In genomic region chr5:178536541-178537466, GRCh38 we compare ENCODE assay signal across 17 cellular contexts. TPM values are rescaled to one million over a fixed set of nuclear protein-coding genes. Genes with fewer than 3 reads are reported as not detected.
A peak's percentile ranks its signal among the peaks of the same experiment; 100 is the strongest.
DNase-seq lines count a peak whose midpoint lies in the region; ATAC-seq and TF ChIP-seq lines count a peak whose summit lies in the region.
"Had no signal": no experiment of that assay in that cellular context is flagged by ENCODE, and none has a peak within 500 bp of the region (broad histone marks: within the 10 kb centered on the region; RNA-seq: fewer than 3 reads in every experiment).

No MANE protein-coding gene starts in this region.

- no peak overlapping the region for H4K91ac ChIP-seq in trophoblast cell (ENCODE audit: low read depth, low read length)

- peak overlapping the region; percentile 8 for H3K9ac ChIP-seq in trophoblast cell (ENCODE audit: low read length)
- H3K9ac ChIP-seq: SK-N-SH had no signal

- no peaks in the 10 kb centered on the region for H3K4me1 Mint-ChIP-seq in natural killer cell treated with Interleukin-12 subunit alpha and Interleukin-12 subunit beta and Interleukin-15 and Interleukin-18, amount 100 ng/mL, for 72 hours (ENCODE audit: low read depth in 2 of 2)
- H3K4me1 Mint-ChIP-seq in natural killer cell, result no peaks in the 10 kb centered on the region
- no peaks in the 10 kb centered on the region for H3K4me1 Mint-ChIP-seq in activated CD4-positive, alpha-beta memory T cell treated with anti-CD3 and anti-CD28 coated beads, Interleukin-2, amount 10 ng/mL, durations not matched to agents 7 days and 5 days

- ATAC-seq in natural killer cell treated with Interleukin-12 subunit alpha and Interleukin-12 subunit beta and Interleukin-15 and Interleukin-18, amount 100 ng/mL, for 72 hours, result peak; percentile 26 to 37
- ATAC-seq in natural killer cell, result no peak
- ATAC-seq in esophagus mucosa, result peak; percentile 28
- ATAC-seq: HCT116, K562, PC-3 had no signal

- no peaks in the 10 kb centered on the region for H3K36me3 ChIP-seq in trophoblast cell (ENCODE audit: control insufficient read depth in 1 of 2, insufficient read depth in 2 of 2, low read length in 2 of 2)

- H3K4ac ChIP-seq in trophoblast cell (ENCODE audit: low read depth, low read length), result no peak overlapping the region

- no peak for DNase-seq in natural killer cell treated with Interleukin-12 subunit alpha and Interleukin-12 subunit beta and Interleukin-15 and Interleukin-18, amount 100 ng/mL, for 72 hours (ENCODE audit: low spot score)
- no peak for DNase-seq in natural killer cell
- DNase-seq in trophoblast cell, result no peak
- DNase-seq in GDM1 (lab: John Stamatoyannopoulos, UW), result no peak
- no peak for DNase-seq in NCI-H526 (lab: John Stamatoyannopoulos, UW)
- DNase-seq in activated CD4-positive, alpha-beta memory T cell treated with anti-CD3 and anti-CD28 coated beads, Interleukin-2, amount 10 ng/mL, durations not matched to agents 7 days and 5 days, result no peak
- DNase-seq: COR-L47, NCI-H1436, NCI-H2029, NCI-H2171, NCI-H82, PC-3, SK-N-SH had no signal

- no peak overlapping the region for H2BK5ac ChIP-seq in trophoblast cell (ENCODE audit: low read depth, low read length, poor library complexity)

- CTCF ChIA-PET in activated CD4-positive, alpha-beta memory T cell treated with anti-CD3 and anti-CD28 coated beads, Interleukin-2, amount 10 ng/mL, durations not matched to agents 7 days and 5 days (lab: Charles Lee), result no interaction called here

- H3K9me3 Mint-ChIP-seq in natural killer cell treated with Interleukin-12 subunit alpha and Interleukin-12 subunit beta and Interleukin-15 and Interleukin-18, amount 100 ng/mL, for 72 hours, result no peaks in the 10 kb centered on the region
- no peaks in the 10 kb centered on the region for H3K9me3 Mint-ChIP-seq in natural killer cell
- H3K9me3 Mint-ChIP-seq in activated CD4-positive, alpha-beta memory T cell treated with anti-CD3 and anti-CD28 coated beads, Interleukin-2, amount 10 ng/mL, durations not matched to agents 7 days and 5 days, result no peaks in the 10 kb centered on the region

- WGBS in trophoblast cell (ENCODE audit: extremely low coverage, insufficient coverage, insufficient read length), result no CpG with 5 or more reads among the region's 26 CpGs

- no peak overlapping the region for H3K4me3 Mint-ChIP-seq in natural killer cell treated with Interleukin-12 subunit alpha and Interleukin-12 subunit beta and Interleukin-15 and Interleukin-18, amount 100 ng/mL, for 72 hours
- H3K4me3 Mint-ChIP-seq in natural killer cell, result no peak overlapping the region
- H3K4me3 Mint-ChIP-seq in activated CD4-positive, alpha-beta memory T cell treated with anti-CD3 and anti-CD28 coated beads, Interleukin-2, amount 10 ng/mL, durations not matched to agents 7 days and 5 days, result no peak overlapping the region

- no peak overlapping the region for H3K27ac ChIP-seq in trophoblast cell (ENCODE audit: low read depth, low read length)

- peaks cover 3% of the 10 kb centered on the region for H3K9me3 ChIP-seq in trophoblast cell (ENCODE audit: insufficient read depth, low read depth, low read length)
- H3K9me3 ChIP-seq: SK-N-SH had no signal

- no peak overlapping the region for H3K27ac Mint-ChIP-seq in natural killer cell treated with Interleukin-12 subunit alpha and Interleukin-12 subunit beta and Interleukin-15 and Interleukin-18, amount 100 ng/mL, for 72 hours
- H3K27ac Mint-ChIP-seq in natural killer cell, result no peak overlapping the region
- H3K27ac Mint-ChIP-seq in activated CD4-positive, alpha-beta memory T cell treated with anti-CD3 and anti-CD28 coated beads, Interleukin-2, amount 10 ng/mL, durations not matched to agents 7 days and 5 days, result no peak overlapping the region

- no peak overlapping the region for H3K18ac ChIP-seq in trophoblast cell (ENCODE audit: low read length)

- no peak overlapping the region for H3K4me2 ChIP-seq in trophoblast cell (ENCODE audit: low read length)
- H3K4me2 ChIP-seq: SK-N-SH had no signal

- H4K12ac ChIP-seq in trophoblast cell (ENCODE audit: low read depth, low read length), result no peak overlapping the region

- H3K36me3 Mint-ChIP-seq in natural killer cell treated with Interleukin-12 subunit alpha and Interleukin-12 subunit beta and Interleukin-15 and Interleukin-18, amount 100 ng/mL, for 72 hours, result no peaks in the 10 kb centered on the region
- H3K36me3 Mint-ChIP-seq in natural killer cell, result no peaks in the 10 kb centered on the region
- H3K36me3 Mint-ChIP-seq in activated CD4-positive, alpha-beta memory T cell treated with anti-CD3 and anti-CD28 coated beads, Interleukin-2, amount 10 ng/mL, durations not matched to agents 7 days and 5 days (ENCODE audit: low read depth), result no peaks in the 10 kb centered on the region

- H3K79me2 ChIP-seq in trophoblast cell (ENCODE audit: control insufficient read depth, insufficient read depth, low read length, poor library complexity), result no peaks in the 10 kb centered on the region

- H4K8ac ChIP-seq in trophoblast cell (ENCODE audit: low read depth, low read length), result no peak overlapping the region

- no peaks in the 10 kb centered on the region for H3K4me1 ChIP-seq in trophoblast cell (ENCODE audit: control insufficient read depth in 1 of 2, insufficient read depth in 2 of 2, low read length in 2 of 2)

- H2AFZ ChIP-seq in trophoblast cell (ENCODE audit: insufficient read depth, low read length, poor library complexity), result no peak overlapping the region

- H3K14ac ChIP-seq in trophoblast cell (ENCODE audit: low read length), result no peak overlapping the region

- no peaks in the 10 kb centered on the region for H3K27me3 ChIP-seq in trophoblast cell (ENCODE audit: insufficient read depth, low read length)

- H3K27me3 Mint-ChIP-seq in natural killer cell treated with Interleukin-12 subunit alpha and Interleukin-12 subunit beta and Interleukin-15 and Interleukin-18, amount 100 ng/mL, for 72 hours, result peaks cover 0 to 3% of the 10 kb centered on the region in 2 donors
- peaks cover 0 to 2% of the 10 kb centered on the region in 2 donors for H3K27me3 Mint-ChIP-seq in natural killer cell (ENCODE audit: low read depth in 2 of 2)
- H3K27me3 Mint-ChIP-seq in activated CD4-positive, alpha-beta memory T cell treated with anti-CD3 and anti-CD28 coated beads, Interleukin-2, amount 10 ng/mL, durations not matched to agents 7 days and 5 days, result peaks cover 1% of the 10 kb centered on the region

- H3K79me1 ChIP-seq in trophoblast cell (ENCODE audit: low read length), result no peaks in the 10 kb centered on the region

- H2AK5ac ChIP-seq in trophoblast cell (ENCODE audit: low read length), result no peak overlapping the region

- no peak overlapping the region for H2BK120ac ChIP-seq in trophoblast cell (ENCODE audit: insufficient read depth, low read length, poor library complexity)

- H2BK12ac ChIP-seq in trophoblast cell (ENCODE audit: low read length), result no peak overlapping the region

- no peak overlapping the region for H3K23ac ChIP-seq in trophoblast cell (ENCODE audit: low read length)

- intact Hi-C loops in natural killer cell (cut with micrococcal nuclease), result no loop called here

- no peak for TF ChIP-seq CTCF in natural killer cell (IDR thresholded peaks at IDR 0.05)

- POLR2A ChIA-PET in activated CD4-positive, alpha-beta memory T cell treated with anti-CD3 and anti-CD28 coated beads, Interleukin-2, amount 10 ng/mL, durations not matched to agents 7 days and 5 days (lab: Charles Lee), result no interaction called here

- H3K4me3 ChIP-seq in trophoblast cell (ENCODE audit: low read depth, low read length), result peak overlapping the region; percentile 20
- H3K4me3 ChIP-seq: K562 had no signal

RNA-seq across cellular contexts. Expression of gene COL23A1, which starts 53.4 kb away (rescaled TPM):
- total RNA-seq in natural killer cell treated with Interleukin-12 subunit alpha and Interleukin-12 subunit beta and Interleukin-15 and Interleukin-18, amount 100 ng/mL, for 72 hours, result under 1 TPM; 0.17 to 0.19 TPM
- under 1 TPM in 1 of 3 donors, not detected in 2; 0.15 TPM for total RNA-seq in natural killer cell
- 0.32 TPM for total RNA-seq in esophagus mucosa
- 0.73 and 1.0 TPM in 2 replicates for polyA plus RNA-seq in trophoblast cell (2013)
- under 1 TPM; 0.10 to 0.18 TPM for total RNA-seq in activated CD4-positive, alpha-beta memory T cell treated with anti-CD3 and anti-CD28 coated beads, Interleukin-2, amount 10 ng/mL, durations not matched to agents 7 days and 5 days
- total RNA-seq: NCI-H460, PC-3 had no signal
- polyA plus RNA-seq: K562 had no signal

Comparison
In these comparisons a context has a peak if more than half of its experiments do, and no peak if none do; other contexts are left out.
1. ATAC-seq: peak in natural killer cell treated with Interleukin-12 subunit alpha and Interleukin-12 subunit beta and Interleukin-15 and Interleukin-18, amount 100 ng/mL, for 72 hours (2 of 2) and esophagus mucosa (single experiment); none in natural killer cell (0 of 3).